ENCODE assay signal across 12 cellular contexts in the genomic region with DNA sequence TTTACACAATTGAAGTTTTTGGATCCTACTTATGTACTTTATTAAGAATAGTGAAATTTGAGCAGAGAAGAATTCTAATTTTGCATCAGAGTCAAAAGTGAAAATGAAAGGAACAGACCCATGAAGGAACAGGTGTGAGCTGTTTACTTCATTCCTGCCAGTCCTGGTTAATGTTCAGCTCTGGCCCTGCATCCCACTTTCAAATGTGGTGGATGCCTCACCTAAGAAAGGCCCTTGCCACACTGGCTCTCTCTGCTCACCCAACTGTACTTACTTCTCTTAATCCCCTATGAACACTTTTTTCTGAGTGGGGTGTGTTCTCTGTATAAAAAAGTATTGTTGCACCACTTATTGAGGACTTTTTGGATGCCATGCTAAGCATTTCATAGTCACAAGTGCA. TPM values are rescaled to one million over a fixed set of nuclear protein-coding genes. Genes with fewer than 3 reads are reported as not detected.
A peak's percentile ranks its signal among the peaks of the same experiment; 100 is the strongest.
DNase-seq lines count a peak whose midpoint lies in the region; ATAC-seq, FAIRE-seq and TF ChIP-seq lines count a peak whose summit lies in the region.
"Had no signal": no experiment of that assay in that cellular context is flagged by ENCODE, and none has a peak within 500 bp of the region (broad histone marks: within the 10 kb centered on the region; RNA-seq: fewer than 3 reads in every experiment).

No MANE protein-coding gene starts in this region.

- no peak for TF ChIP-seq POLR2A in GM12892 (IDR thresholded peaks at IDR 0.05; ENCODE audit: low read depth, low read length)

- H3K9me3 ChIP-seq in BLaER1 treated with 17β-estradiol and CSF1 and Interleukin-3, amounts not matched to agents 10 nM and 100 nM (replicated peaks in 1 of 11) = peaks cover 0 to 12% (median 5%) of the 10 kb centered on the region in 11 experiments; a peak in 9 of 22 replicates
- H3K9me3 ChIP-seq in T-helper 17 cell (ENCODE audit: control insufficient read depth, low read length, poor library complexity, severe bottlenecking) = no peaks in the 10 kb centered on the region
- H3K9me3 ChIP-seq in neuronal stem cell (replicated peaks in 1 of 2; ENCODE audit: control insufficient read depth in 2 of 2, insufficient read depth in 1 of 2, low read depth in 1 of 2, low read length in 2 of 2) = no peaks in the 10 kb centered on the region
- H3K9me3 ChIP-seq: right atrium auricular region had no signal

- no peak overlapping the region for H3K4me3 ChIP-seq in BLaER1 treated with 17β-estradiol and CSF1 and Interleukin-3, amounts not matched to agents 10 nM and 100 nM
- H3K4me3 ChIP-seq in neuronal stem cell (ENCODE audit: low read length in 2 of 2) = no peak overlapping the region
- H3K4me3 ChIP-seq: right atrium auricular region had no signal

- no peak overlapping the region for H3K18ac ChIP-seq in neuronal stem cell (ENCODE audit: low read length)

- no peak overlapping the region for H3K9ac ChIP-seq in BLaER1 treated with 17β-estradiol and CSF1 and Interleukin-3, amounts not matched to agents 10 nM and 100 nM
- H3K9ac ChIP-seq in neuronal stem cell (ENCODE audit: low read depth, low read length, poor library complexity) = no peak overlapping the region

- no peak overlapping the region for H2BK5ac ChIP-seq in neuronal stem cell (ENCODE audit: low read length)

- no peaks in the 10 kb centered on the region for H3K36me3 ChIP-seq in BLaER1 treated with 17β-estradiol and CSF1 and Interleukin-3, amounts not matched to agents 10 nM and 100 nM
- no peaks in the 10 kb centered on the region for H3K36me3 ChIP-seq in neuronal stem cell (replicated peaks in 1 of 2; ENCODE audit: control insufficient read depth in 2 of 2, insufficient read depth in 2 of 2, low read length in 2 of 2)
- H3K36me3 ChIP-seq: right atrium auricular region had no signal

- no peak overlapping the region for H4K8ac ChIP-seq in neuronal stem cell (ENCODE audit: low read depth, low read length)

- H2BK12ac ChIP-seq in neuronal stem cell (ENCODE audit: low read length) = no peak overlapping the region

- H3K4me1 Mint-ChIP-seq in T-helper 17 cell = peaks cover 17% of the 10 kb centered on the region

- peak overlapping the region; percentile 45 for H3K4me3 Mint-ChIP-seq in T-helper 17 cell

- H4K91ac ChIP-seq in neuronal stem cell (ENCODE audit: low read depth, low read length, poor library complexity) = no peak overlapping the region

- peaks cover 6 to 63% (median 47%) of the 10 kb centered on the region in 10 experiments for H3K4me1 ChIP-seq in BLaER1 treated with 17β-estradiol and CSF1 and Interleukin-3, amounts not matched to agents 10 nM and 100 nM
- H3K4me1 ChIP-seq in neuronal stem cell (ENCODE audit: control insufficient read depth in 2 of 2, insufficient read depth in 1 of 2, low read depth in 1 of 2, low read length in 2 of 2) = no peaks in the 10 kb centered on the region
- H3K4me1 ChIP-seq: right atrium auricular region had no signal

- no peaks in the 10 kb centered on the region for H3K27me3 Mint-ChIP-seq in T-helper 17 cell

- DNase-seq in T-helper 17 cell (no peak), NCI-H82 (lab: John Stamatoyannopoulos, UW) (no peak), neuronal stem cell (ENCODE audit: low spot score) (no peak), COR-L47 (lab: John Stamatoyannopoulos, UW) (no peak), GM12892 (ENCODE audit: insufficient read length) (no peak)
- DNase-seq: activated effector memory CD4-positive, alpha-beta T cell treated with Interleukin-2 at 50 U/mL for 16 hours; effector memory CD4-positive, alpha-beta T cell had no signal

- H2AFZ ChIP-seq in neuronal stem cell (ENCODE audit: low read length) = no peak overlapping the region

- no peak overlapping the region for H3K27ac ChIP-seq in BLaER1 treated with 17β-estradiol and CSF1 and Interleukin-3, amounts not matched to agents 10 nM and 100 nM
- H3K27ac ChIP-seq in neuronal stem cell (replicated peaks; ENCODE audit: low read length) = no peak overlapping the region
- H3K27ac ChIP-seq: right atrium auricular region had no signal

- no peak for FAIRE-seq in GM12892 (lab: Jason Lieb, UNC)
- FAIRE-seq: H54 had no signal

- no peak overlapping the region for H2AK5ac ChIP-seq in neuronal stem cell (ENCODE audit: low read depth, low read length)

- H2BK15ac ChIP-seq in neuronal stem cell (ENCODE audit: low read length) = no peak overlapping the region

- no peak overlapping the region for H3K14ac ChIP-seq in neuronal stem cell (ENCODE audit: low read length)

- H4K20me1 ChIP-seq in BLaER1 treated with 17β-estradiol and CSF1 and Interleukin-3, amounts not matched to agents 10 nM and 100 nM = no peaks in the 10 kb centered on the region

- H3K79me1 ChIP-seq in neuronal stem cell (ENCODE audit: low read depth, low read length) = no peaks in the 10 kb centered on the region

- no peaks in the 10 kb centered on the region for H3K27me3 ChIP-seq in BLaER1 treated with 17β-estradiol and CSF1 and Interleukin-3, amounts not matched to agents 10 nM and 100 nM
- peaks cover 0 to 4% (median 0%) of the 10 kb centered on the region in 3 experiments for H3K27me3 ChIP-seq in neuronal stem cell (ENCODE audit: control insufficient read depth in 3 of 3, insufficient read depth in 3 of 3, low read depth in 1 of 3, low read length in 3 of 3)
- H3K27me3 ChIP-seq: right atrium auricular region had no signal

- no peak overlapping the region for H3K23ac ChIP-seq in neuronal stem cell (ENCODE audit: low read depth, low read length, poor library complexity)

- peaks cover 2% of the 10 kb centered on the region for H3K36me3 Mint-ChIP-seq in T-helper 17 cell (ENCODE audit: low read depth)

- no peak overlapping the region for H3K4ac ChIP-seq in neuronal stem cell (ENCODE audit: low read length)

- no peak overlapping the region for H2BK120ac ChIP-seq in neuronal stem cell (ENCODE audit: low read depth, low read length)

- H3K27ac Mint-ChIP-seq in T-helper 17 cell = peak overlapping the region; percentile 72

- peak; percentile 95 for ATAC-seq in GM19043 (IDR thresholded peaks at IDR 0.05; ENCODE audit: low read depth, unreplicated experiment)
- ATAC-seq in HG03045 (IDR thresholded peaks at IDR 0.05; ENCODE audit: unreplicated experiment) = peak; percentile 85
- ATAC-seq in T-helper 17 cell = peak; percentile 30

- H3K4me2 ChIP-seq in BLaER1 treated with 17β-estradiol and CSF1 and Interleukin-3, amounts not matched to agents 10 nM and 100 nM = peak overlapping the region in 8 of 11 experiments; percentile 33 to 63 (median 45); a peak in 16 of 22 replicates
- H3K4me2 ChIP-seq in neuronal stem cell (ENCODE audit: insufficient read depth, low read length, poor library complexity, severe bottlenecking) = no peak overlapping the region

RNA-seq across cellular contexts. Expression of gene FAM110C, which starts 22.2 kb away (rescaled TPM):
- total RNA-seq in T-helper 17 cell = under 1 TPM; 0.22 to 0.26 TPM
- 0.46 TPM for polyA plus RNA-seq in neuronal stem cell (2013, experiment 1 of 2)
- polyA plus RNA-seq in neuronal stem cell (2013, experiment 2 of 2) = 0.53 TPM
- polyA plus RNA-seq in GM12892 (2012; ENCODE audit: missing spikeins) = not detected

Comparison
In these comparisons a context has a peak if more than half of its experiments do, and no peak if none do; other contexts are left out.
1. ATAC-seq: peak in every context shown above with its lines; median percentile 95 in GM19043; 85 in HG03045; 30 in T-helper 17 cell.